Comparison of ENCODE assay signal across 1 cellular context in genomic region chr5:157273131-157273556, GRCh38.
TF ChIP-seq lines count a peak whose summit lies in the region.

No MANE protein-coding gene starts in this region.

TF ChIP-seq in K562, 482 proteins besides CTCF, POLR2A, EP300 and RAD21 (continued from another document):
- TF ChIP-seq TCFL5 (CRISPR knock-in tag; conservative IDR thresholded peaks at IDR 0.05) (no peak), ETV1 (tag; conservative IDR thresholded peaks at IDR 0.05; ENCODE audit: low read depth) (peak; percentile 75), PHF21A (IDR thresholded peaks at IDR 0.05; ENCODE audit: borderline replicate concordance, low read depth) (no peak), MLLT1 (IDR thresholded peaks at IDR 0.05) (no peak), SMAD1 (IDR thresholded peaks at IDR 0.05; ENCODE audit: low read depth, low read length, partially characterized antibody) (no peak), EHMT2 (IDR thresholded peaks at IDR 0.05) (no peak), RUNX1 (IDR thresholded peaks at IDR 0.05; ENCODE audit: low read depth) (no peak), TRIM28 (IDR thresholded peaks at IDR 0.05) (no peak), NR4A1 (CRISPR knock-in tag; IDR thresholded peaks at IDR 0.05) (peak; percentile 42; the same call in 1 of the 2 replicates), NR4A1 (tag; IDR thresholded peaks at IDR 0.05) (0 out of 2 replicates have a peak, but pooled peaks have one; percentile 30), NRF1 (conservative IDR thresholded peaks at IDR 0.05 in 1 of 2, IDR thresholded peaks at IDR 0.05 in 1 of 2) (0 out of 4 replicates have a peak, but pooled peaks of 1 of the 2 experiments have one; percentile 12), ZNF589 (CRISPR knock-in tag; IDR thresholded peaks at IDR 0.05; ENCODE audit: low read depth) (peak; percentile 39; the same call in 1 of the 2 replicates), NFE2 (IDR thresholded peaks at IDR 0.05; ENCODE audit: low read depth) (peak; percentile 37; the same call in 1 of the 2 replicates), CBX8 (IDR thresholded peaks at IDR 0.05; ENCODE audit: borderline replicate concordance, extremely low read depth, low read depth, low read length, poor library complexity, severe bottlenecking) (no peak), POLR2B (IDR thresholded peaks at IDR 0.05; ENCODE audit: low read depth, partially characterized antibody) (peak; percentile 42), TRIM24 (IDR thresholded peaks at IDR 0.05) (no peak), CHAMP1 (IDR thresholded peaks at IDR 0.05) (no peak), BCL6 (CRISPR knock-in tag; IDR thresholded peaks at IDR 0.05) (no peak), NR2C1 (IDR thresholded peaks at IDR 0.05) (no peak), NR2C1 (tag; IDR thresholded peaks at IDR 0.05) (peak; percentile 39; the same call in 1 of the 2 replicates), FOSL1 (tag; conservative IDR thresholded peaks at IDR 0.05) (no peak), NFRKB (IDR thresholded peaks at IDR 0.05; ENCODE audit: low read depth) (0 out of 2 replicates have a peak, but pooled peaks have one; percentile 2), SP1 (CRISPR knock-in tag; IDR thresholded peaks at IDR 0.05) (no peak), SMAD4 (CRISPR knock-in tag; conservative IDR thresholded peaks at IDR 0.05) (peak; percentile 62), ZNF324 (CRISPR knock-in tag; IDR thresholded peaks at IDR 0.05) (no peak), CREBBP (IDR thresholded peaks at IDR 0.05; ENCODE audit: low read depth, low read length) (no peak), L3MBTL2 (IDR thresholded peaks at IDR 0.05) (0 out of 2 replicates have a peak, but pooled peaks have one; percentile 27), ZNF76 (CRISPR knock-in tag; IDR thresholded peaks at IDR 0.05; ENCODE audit: borderline replicate concordance) (no peak), DMBX1 (CRISPR knock-in tag; IDR thresholded peaks at IDR 0.05; ENCODE audit: borderline replicate concordance) (peak; percentile 64; the same call in 1 of the 2 replicates)
- TF ChIP-seq, protein P1, sequence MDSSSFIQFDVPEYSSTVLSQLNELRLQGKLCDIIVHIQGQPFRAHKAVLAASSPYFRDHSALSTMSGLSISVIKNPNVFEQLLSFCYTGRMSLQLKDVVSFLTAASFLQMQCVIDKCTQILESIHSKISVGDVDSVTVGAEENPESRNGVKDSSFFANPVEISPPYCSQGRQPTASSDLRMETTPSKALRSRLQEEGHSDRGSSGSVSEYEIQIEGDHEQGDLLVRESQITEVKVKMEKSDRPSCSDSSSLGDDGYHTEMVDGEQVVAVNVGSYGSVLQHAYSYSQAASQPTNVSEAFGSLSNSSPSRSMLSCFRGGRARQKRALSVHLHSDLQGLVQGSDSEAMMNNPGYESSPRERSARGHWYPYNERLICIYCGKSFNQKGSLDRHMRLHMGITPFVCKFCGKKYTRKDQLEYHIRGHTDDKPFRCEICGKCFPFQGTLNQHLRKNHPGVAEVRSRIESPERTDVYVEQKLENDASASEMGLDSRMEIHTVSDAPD (CRISPR knock-in tag; IDR thresholded peaks at IDR 0.05), result no peak
- TF ChIP-seq, protein P2, sequence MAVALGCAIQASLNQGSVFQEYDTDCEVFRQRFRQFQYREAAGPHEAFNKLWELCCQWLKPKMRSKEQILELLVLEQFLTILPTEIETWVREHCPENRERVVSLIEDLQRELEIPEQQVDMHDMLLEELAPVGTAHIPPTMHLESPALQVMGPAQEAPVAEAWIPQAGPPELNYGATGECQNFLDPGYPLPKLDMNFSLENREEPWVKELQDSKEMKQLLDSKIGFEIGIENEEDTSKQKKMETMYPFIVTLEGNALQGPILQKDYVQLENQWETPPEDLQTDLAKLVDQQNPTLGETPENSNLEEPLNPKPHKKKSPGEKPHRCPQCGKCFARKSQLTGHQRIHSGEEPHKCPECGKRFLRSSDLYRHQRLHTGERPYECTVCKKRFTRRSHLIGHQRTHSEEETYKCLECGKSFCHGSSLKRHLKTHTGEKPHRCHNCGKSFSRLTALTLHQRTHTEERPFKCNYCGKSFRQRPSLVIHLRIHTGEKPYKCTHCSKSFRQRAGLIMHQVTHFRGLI (CRISPR knock-in tag; IDR thresholded peaks at IDR 0.05), result peak; percentile 49; the same call in 1 of the 2 replicates
